In the genomic region with DNA sequence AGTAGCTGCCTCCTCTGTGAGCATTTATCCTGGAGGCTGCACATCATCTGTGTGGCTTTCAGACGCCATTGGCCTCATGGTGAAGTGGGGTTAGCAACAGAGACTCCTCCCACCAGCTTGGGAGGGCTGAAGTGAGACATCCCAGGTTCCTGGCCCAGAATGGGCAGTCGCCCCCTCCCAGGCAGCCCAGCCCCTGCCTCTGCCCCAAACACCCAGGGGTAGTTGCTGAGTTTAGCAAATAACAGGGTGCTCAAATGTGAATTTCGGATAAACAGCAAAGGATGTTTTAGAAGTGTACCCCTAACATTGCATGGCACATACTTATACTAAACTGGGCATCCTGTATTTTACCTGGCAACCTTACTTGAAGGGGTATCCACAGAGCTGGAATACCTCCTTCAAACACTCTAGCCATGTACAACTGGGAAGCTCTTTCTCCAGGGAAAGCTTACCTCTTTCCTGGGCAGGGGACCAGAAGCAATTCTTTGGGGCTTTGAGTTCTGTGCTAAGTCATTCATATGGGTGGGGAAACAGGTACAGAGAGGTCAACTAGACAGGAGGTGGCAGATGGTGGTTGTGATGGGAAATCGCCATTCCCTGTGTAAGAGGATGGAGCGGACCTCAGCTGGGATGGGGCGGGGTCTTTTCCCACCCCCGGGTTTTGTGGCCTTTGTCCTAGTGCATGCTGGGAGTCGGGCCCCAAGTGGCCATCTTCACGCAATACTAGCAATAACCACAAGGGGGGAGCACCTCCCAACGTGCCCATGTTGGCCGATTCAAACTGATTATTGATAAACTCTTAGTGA, we compare ENCODE assay signal across 8 cellular contexts. TPM values are rescaled to one million over a fixed set of nuclear protein-coding genes. Genes with fewer than 3 reads are reported as not detected.
DNase-seq lines count a peak whose midpoint lies in the region; ATAC-seq and TF ChIP-seq lines count a peak whose summit lies in the region.

No MANE protein-coding gene starts in this region.

- no peak for ATAC-seq in HG02885 (IDR thresholded peaks at IDR 0.05; ENCODE audit: poor library complexity, unreplicated experiment)

- no peak overlapping the region for H3K4me3 ChIP-seq in HFF-Myc (replicated peaks; ENCODE audit: low read depth, low read length)
- H3K4me3 ChIP-seq in fibroblast of the aortic adventitia (ENCODE audit: low read depth, low read length) = no peak overlapping the region
- H3K4me3 ChIP-seq in osteoblast (ENCODE audit: insufficient read depth, low read length) = peak overlapping the region; percentile 4

- H3K4me1 ChIP-seq in osteoblast (ENCODE audit: insufficient read depth, low read length) = peaks cover 24% of the 10 kb centered on the region

- no peak overlapping the region for H3K27ac ChIP-seq in osteoblast (ENCODE audit: low read depth, low read length)

- peak; percentile 90 for DNase-seq in COLO829 (ENCODE audit: low spot score)
- no peak for DNase-seq in HFF-Myc (ENCODE audit: extremely low read depth, low read depth)
- peak; percentile 55 for DNase-seq in NCI-H82 treated with DMSO at 0.1 percent for 48 hours (lab: John Stamatoyannopoulos, UW; ENCODE audit: unreplicated experiment)
- peak; percentile 58 for DNase-seq in activated T-cell treated with anti-CD3 and anti-CD28 coated beads, Interleukin-2, amount 50 U/mL, for 1 hour
- peak; percentile 58 for DNase-seq in fibroblast of the aortic adventitia (ENCODE audit: low read depth)
- peak; percentile 97 for DNase-seq in osteoblast (ENCODE audit: insufficient read length, low spot score, missing footprints)
- DNase-seq in cortex of kidney (lab: John Stamatoyannopoulos, UW) = no peak

- no peaks in the 10 kb centered on the region for H3K36me3 ChIP-seq in osteoblast (ENCODE audit: insufficient read depth, low read length)

- H4K20me1 ChIP-seq in osteoblast (ENCODE audit: insufficient read depth, low read length) = no peaks in the 10 kb centered on the region

- H3K4me2 ChIP-seq in osteoblast (ENCODE audit: insufficient read depth, low read length) = peak overlapping the region; percentile 38

- H3K27me3 ChIP-seq in osteoblast (ENCODE audit: insufficient read depth, low read length) = peaks cover 6% of the 10 kb centered on the region

- peak; percentile 75 for TF ChIP-seq CTCF in HFF-Myc (IDR thresholded peaks at IDR 0.05; ENCODE audit: low read depth, low read length, missing control alignments)
- TF ChIP-seq CTCF in fibroblast of the aortic adventitia (IDR thresholded peaks at IDR 0.05; ENCODE audit: insufficient read depth, low read length) = peak; percentile 78
- TF ChIP-seq CTCF in osteoblast (IDR thresholded peaks at IDR 0.05; ENCODE audit: extremely low read depth, low read depth, low read length) = peak; percentile 92

- H3K9me3 ChIP-seq in osteoblast (ENCODE audit: low read depth, low read length) = no peaks in the 10 kb centered on the region

- H2AFZ ChIP-seq in osteoblast (ENCODE audit: low read length) = peak overlapping the region; percentile 59

- H3K79me2 ChIP-seq in osteoblast (ENCODE audit: insufficient read depth, low read length) = no peaks in the 10 kb centered on the region

RNA-seq across cellular contexts. Expression of gene MTFP1, which starts 19.3 kb away (rescaled TPM):
- 0.98 and 5.9 TPM in 2 replicates for total RNA-seq in fibroblast of the aortic adventitia (ENCODE audit: low replicate concordance)
- 5.3 and 6.9 TPM in 2 replicates for total RNA-seq in osteoblast

RNA-seq across cellular contexts. Expression of gene SEC14L3, which starts 27.0 kb away (rescaled TPM):
- total RNA-seq in fibroblast of the aortic adventitia (ENCODE audit: low replicate concordance) = not detected in 2 replicates
- total RNA-seq in osteoblast = not detected in 2 replicates

RNA-seq across cellular contexts. Expression of gene SEC14L2, which starts 48.0 kb away (rescaled TPM):
- total RNA-seq in fibroblast of the aortic adventitia (ENCODE audit: low replicate concordance) (5.8 and 14.8 TPM in 2 replicates), osteoblast (16.6 and 19.2 TPM in 2 replicates)

RNA-seq across cellular contexts. Expression of gene RNF215, which starts 57.6 kb away (rescaled TPM):
- total RNA-seq in fibroblast of the aortic adventitia (ENCODE audit: low replicate concordance) (9.1 and 13.0 TPM in 2 replicates), osteoblast (20.6 and 23.6 TPM in 2 replicates)

Comparison
In these comparisons a context has a peak if more than half of its experiments do, and no peak if none do; other contexts are left out.
1. DNase-seq: peak in COLO829 (single experiment), NCI-H82 treated with DMSO at 0.1 percent for 48 hours (single experiment), activated T-cell treated with anti-CD3 and anti-CD28 coated beads, Interleukin-2, amount 50 U/mL, for 1 hour (single experiment), fibroblast of the aortic adventitia (single experiment) and osteoblast (single experiment); none in HFF-Myc (single experiment) and cortex of kidney (single experiment).
2. Peak in every context shown above with its lines, with median percentiles within 50 percentile points of each other: CTCF ChIP-seq.